In the genomic region with DNA sequence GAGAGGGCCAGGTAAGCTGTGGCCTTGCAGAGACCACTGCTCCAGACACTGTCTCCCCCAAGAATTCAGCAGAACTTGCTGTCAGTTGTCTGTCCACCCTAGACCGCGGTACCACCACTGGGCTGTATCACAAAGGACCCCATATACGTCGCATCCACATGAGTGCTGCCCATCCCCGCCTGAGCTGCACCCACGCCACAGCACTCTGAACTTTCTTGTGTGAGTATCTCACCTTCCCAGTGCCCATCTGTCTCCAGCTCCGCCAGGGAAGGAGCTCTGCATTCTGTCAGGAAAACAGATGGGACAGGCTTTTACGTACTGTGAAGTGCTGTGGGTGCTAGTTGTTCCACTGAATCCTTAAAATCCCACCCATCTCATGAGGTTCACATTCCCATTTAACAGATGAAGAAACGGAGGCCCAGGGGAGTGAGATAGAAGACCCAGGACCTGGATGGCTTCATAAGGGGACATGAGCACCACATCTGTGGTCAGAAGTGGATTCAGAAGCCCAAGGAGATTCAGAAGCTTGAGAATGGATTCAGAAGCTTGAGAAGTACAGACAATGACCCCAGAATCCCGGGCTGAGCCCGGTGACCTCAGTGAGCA, we compare ENCODE assay signal across 16 cellular contexts.
"Had no signal": no experiment of that assay in that cellular context is flagged by ENCODE, and none has a peak within 500 bp of the region (broad histone marks: within the 10 kb centered on the region; RNA-seq: fewer than 3 reads in every experiment).

No MANE protein-coding gene starts in this region.

- H3K4me1 Mint-ChIP-seq: activated naive CD8-positive, alpha-beta T cell treated with anti-CD3 and anti-CD28 coated beads for 36 hours had no signal

- H3K4me3 ChIP-seq: lower lobe of right lung, mucosa of descending colon, sigmoid colon had no signal

- H3K9me3 Mint-ChIP-seq: activated naive CD8-positive, alpha-beta T cell treated with anti-CD3 and anti-CD28 coated beads for 36 hours; naive thymus-derived CD8-positive, alpha-beta T cell; T-helper 2 cell treated with Interferon-gamma antibody and Interleukin-4, amounts not matched to agents 5 μg/mL and 100 μg/mL, for 36 hours; type B pancreatic cell had no signal

- H3K9me3 ChIP-seq: lower lobe of right lung, mucosa of descending colon, sigmoid colon had no signal

- H3K4me3 Mint-ChIP-seq: activated naive CD8-positive, alpha-beta T cell treated with anti-CD3 and anti-CD28 coated beads for 36 hours; naive thymus-derived CD8-positive, alpha-beta T cell; T-helper 2 cell treated with Interferon-gamma antibody and Interleukin-4, amounts not matched to agents 5 μg/mL and 100 μg/mL, for 36 hours; type B pancreatic cell had no signal

- H3K27me3 ChIP-seq: sigmoid colon had no signal

- H3K36me3 ChIP-seq: lower lobe of right lung, sigmoid colon had no signal

- DNase-seq: activated CD4-positive, alpha-beta T cell treated with anti-CD3 and anti-CD28 coated beads, Interleukin-2, amount 50 U/mL, for 4 hours; activated CD4-positive, CD25-positive, alpha-beta regulatory T cell treated with anti-CD3 and anti-CD28 coated beads, Interleukin-2, amount 50 U/mL, for 72 hours; activated gamma-delta T cell treated with Interleukin-2 at 50 U/mL for 16 hours; activated naive CD8-positive, alpha-beta T cell treated with anti-CD3 and anti-CD28 coated beads for 36 hours; activated T-cell treated with anti-CD3 and anti-CD28 coated beads, Interleukin-2, amount 50 U/mL, for 48 hours; dermis blood vessel endothelial cell; hippocampal formation; lower lobe of right lung; naive thymus-derived CD8-positive, alpha-beta T cell; sigmoid colon; stimulated activated CD4-positive, alpha-beta T cell treated with anti-CD3 and anti-CD28 coated beads, Interleukin-2, amount 100 ng/mL, for 24 hours; stimulated activated naive CD4-positive, alpha-beta T cell; substantia nigra had no signal

- H3K27ac ChIP-seq: lower lobe of right lung had no signal

- H3K36me3 Mint-ChIP-seq: activated naive CD8-positive, alpha-beta T cell treated with anti-CD3 and anti-CD28 coated beads for 36 hours; naive thymus-derived CD8-positive, alpha-beta T cell; type B pancreatic cell had no signal

- H3K27ac Mint-ChIP-seq: activated naive CD8-positive, alpha-beta T cell treated with anti-CD3 and anti-CD28 coated beads for 36 hours; T-helper 2 cell treated with Interferon-gamma antibody and Interleukin-4, amounts not matched to agents 5 μg/mL and 100 μg/mL, for 36 hours had no signal

- ATAC-seq: lower lobe of right lung; mucosa of descending colon; naive thymus-derived CD8-positive, alpha-beta T cell had no signal

- H3K27me3 Mint-ChIP-seq: activated naive CD8-positive, alpha-beta T cell treated with anti-CD3 and anti-CD28 coated beads for 36 hours; naive thymus-derived CD8-positive, alpha-beta T cell had no signal
